In genomic region chr11:72585762-72586590, GRCh38 we compare ENCODE assay signal across 8 cellular contexts.
DNase-seq lines count a peak whose midpoint lies in the region; ATAC-seq and TF ChIP-seq lines count a peak whose summit lies in the region.

No MANE protein-coding gene starts in this region.

- no peaks in the 10 kb centered on the region for H3K9me3 ChIP-seq in GM23248 (ENCODE audit: low read depth)

- H3K4me1 ChIP-seq in GM23248 (ENCODE audit: insufficient read depth): no peaks in the 10 kb centered on the region

- CTCF ChIA-PET in BJ (lab: Yijun Ruan, JAX): interaction anchor here (0.5 to 5.8 kb wide), 32 partner anchors 8 to 592 kb away, joined by 3 to 57 read pairs (median 4); no protein-coding TSS in a partner anchor

- TF ChIP-seq CTCF in BJ (IDR thresholded peaks at IDR 0.05; ENCODE audit: insufficient read depth, low read depth, low read length): peak; percentile 87

- POLR2A ChIA-PET in BJ (lab: Charles Lee): no interaction called here

- 10% methylated on average over 16 to 18 of the region's 18 CpGs for WGBS in GM23248 (ENCODE audit: low coverage in 1 of 2, low lambda C conversion rate in 2 of 2, missing lambda C conversion rate in 2 of 2), 2 experiments

- H4K20me1 ChIP-seq in GM23248 (ENCODE audit: insufficient read depth): no peaks in the 10 kb centered on the region

- DNase-seq in BJ (ENCODE audit: low read depth) (no peak), GM23248 (peak; percentile 66), NCI-H2171 treated with DMSO at 0.1 percent for 48 hours (lab: John Stamatoyannopoulos, UW) (peak; percentile 74), left kidney (ENCODE audit: low read depth, low spot score) (peak; percentile 91)
- peak; percentile 64 for DNase-seq in central memory CD4-positive, alpha-beta T cell
- peak; percentile 21 to 39 (median 28) for DNase-seq in stimulated activated CD4-positive, alpha-beta T cell treated with anti-CD3 and anti-CD28 coated beads, TNF-alpha, amount 100 ng/mL, for 4 hours (ENCODE audit: low read depth in 3 of 3)

- ATAC-seq in activated CD4-positive, CD25-positive, alpha-beta regulatory T cell treated with anti-CD3 and anti-CD28 coated beads, Interleukin-2, amount 50 U/mL, for 24 hours: peak; percentile 71 to 74
- no peak for ATAC-seq in HG03457 (IDR thresholded peaks at IDR 0.05; ENCODE audit: unreplicated experiment)

- H2AFZ ChIP-seq in GM23248: no peak overlapping the region

- no peak overlapping the region for H3K4me2 ChIP-seq in GM23248 (ENCODE audit: unreplicated experiment)

- H3K27ac ChIP-seq in GM23248: no peak overlapping the region

- in situ Hi-C loops in GM23248 (cut with MboI): no loop called here

- H3K27me3 ChIP-seq in BJ (ENCODE audit: control insufficient read depth, insufficient read depth, low read length): peaks cover 46% of the 10 kb centered on the region
- peaks cover 61% of the 10 kb centered on the region for H3K27me3 ChIP-seq in GM23248 (replicated peaks; ENCODE audit: insufficient read depth)

- H3K79me2 ChIP-seq in GM23248 (ENCODE audit: insufficient read depth): no peaks in the 10 kb centered on the region

- H3K36me3 ChIP-seq in BJ (ENCODE audit: control insufficient read depth, insufficient read depth, low read length) (no peaks in the 10 kb centered on the region), GM23248 (ENCODE audit: low read depth) (no peaks in the 10 kb centered on the region)

- no peak overlapping the region for H3K9ac ChIP-seq in GM23248

- H3F3A ChIP-seq in GM23248 (ENCODE audit: insufficient read depth): no peaks in the 10 kb centered on the region

- no peaks in the 10 kb centered on the region for H3K9me2 ChIP-seq in GM23248 (ENCODE audit: insufficient read depth)

- no peak overlapping the region for H3K4me3 ChIP-seq in BJ (ENCODE audit: low read depth, low read length)
- H3K4me3 ChIP-seq in GM23248: no peak overlapping the region
